1 cellular context compared by ENCODE assay signal in genomic region chr7:149310113-149310836, GRCh38.
A peak's percentile ranks its signal among the peaks of the same experiment; 100 is the strongest.
TF ChIP-seq lines count a peak whose summit lies in the region.

No MANE protein-coding gene starts in this region.

TF ChIP-seq in K562, 482 proteins besides CTCF, POLR2A, EP300 and RAD21 (continued from another document and continues in another):
- TF ChIP-seq ZBTB5 (IDR thresholded peaks at IDR 0.05) (no peak), ZNF143 (CRISPR knock-in tag; IDR thresholded peaks at IDR 0.05) (peak; percentile 78), BRD9 (IDR thresholded peaks at IDR 0.05; ENCODE audit: low read depth, partially characterized antibody) (peak; percentile 15), GABPB1 (CRISPR knock-in tag; IDR thresholded peaks at IDR 0.05) (0 out of 2 replicates have a peak, but pooled peaks have one; percentile 17), TEAD4 (IDR thresholded peaks at IDR 0.05; ENCODE audit: low read length) (peak; percentile 54), TEAD4 (CRISPR knock-in tag; IDR thresholded peaks at IDR 0.05; ENCODE audit: borderline replicate concordance) (no peak), RERE (CRISPR knock-in tag; IDR thresholded peaks at IDR 0.05; ENCODE audit: borderline replicate concordance) (no peak), ARNT (IDR thresholded peaks at IDR 0.05) (peak in 1 of 2 experiments; percentile 64; a peak in 1 of 4 replicates), TBL1XR1 (IDR thresholded peaks at IDR 0.05; ENCODE audit: low read length in 2 of 2) (0 out of 4 replicates have a peak, but pooled peaks of 1 of the 2 experiments have one; percentile 17), CBX3 (IDR thresholded peaks at IDR 0.05; ENCODE audit: borderline replicate concordance in 1 of 2, low read length in 2 of 2) (peak in 1 of 2 experiments; percentile 69; a peak in 2 of 3 replicates), RB1 (IDR thresholded peaks at IDR 0.05; ENCODE audit: low read depth) (0 out of 2 replicates have a peak, but pooled peaks have one; percentile 16), ZNF3 (CRISPR knock-in tag; IDR thresholded peaks at IDR 0.05) (no peak), NR2F6 (CRISPR knock-in tag; IDR thresholded peaks at IDR 0.05) (0 out of 2 replicates have a peak, but pooled peaks have one; percentile 53), HDAC3 (IDR thresholded peaks at IDR 0.05; ENCODE audit: borderline replicate concordance, partially characterized antibody) (peak; percentile 11), EHMT2 (IDR thresholded peaks at IDR 0.05) (peak; percentile 32; the same call in 1 of the 2 replicates), PURB (CRISPR knock-in tag; IDR thresholded peaks at IDR 0.05; ENCODE audit: low read depth) (no peak), CC2D1A (IDR thresholded peaks at IDR 0.05) (peak; percentile 68; the same call in 1 of the 2 replicates), POLR2H (tag; IDR thresholded peaks at IDR 0.05; ENCODE audit: low read depth) (peak; percentile 99), NR2C1 (IDR thresholded peaks at IDR 0.05) (peak; percentile 34; the same call in 1 of the 2 replicates), NR2C1 (tag; IDR thresholded peaks at IDR 0.05) (no peak), ZNF639 (CRISPR knock-in tag; conservative IDR thresholded peaks at IDR 0.05 in 1 of 2, IDR thresholded peaks at IDR 0.05 in 1 of 2) (no peak), ZNF609 (CRISPR knock-in tag; IDR thresholded peaks at IDR 0.05; ENCODE audit: borderline replicate concordance) (peak; percentile 66; the same call in 1 of the 2 replicates), E2F8 (IDR thresholded peaks at IDR 0.05; ENCODE audit: low read depth, partially characterized antibody) (peak; percentile 36), SMC3 (conservative IDR thresholded peaks at IDR 0.05; ENCODE audit: insufficient read depth, low read depth, low read length) (peak; percentile 83), PRPF4 (IDR thresholded peaks at IDR 0.05; ENCODE audit: insufficient read depth, low read depth, low read length, poor library complexity, severe bottlenecking) (no peak), MNT (conservative IDR thresholded peaks at IDR 0.05) (no peak), DEAF1 (CRISPR knock-in tag; IDR thresholded peaks at IDR 0.05) (peak; percentile 63; the same call in 1 of the 2 replicates), RFX5 (IDR thresholded peaks at IDR 0.05; ENCODE audit: low read depth, low read length) (no peak), ZNF583 (CRISPR knock-in tag; IDR thresholded peaks at IDR 0.05) (0 out of 2 replicates have a peak, but pooled peaks have one; percentile 33), PTBP1 (IDR thresholded peaks at IDR 0.05; ENCODE audit: low read depth, low read length) (no peak), HOXB6 (CRISPR knock-in tag; IDR thresholded peaks at IDR 0.05; ENCODE audit: borderline replicate concordance) (0 out of 2 replicates have a peak, but pooled peaks have one; percentile 36), ETV1 (tag; conservative IDR thresholded peaks at IDR 0.05; ENCODE audit: low read depth) (peak; percentile 23; the same call in 1 of the 2 replicates), ZNF384 (IDR thresholded peaks at IDR 0.05; ENCODE audit: low read depth, low read length) (peak; percentile 92), GATAD2B (IDR thresholded peaks at IDR 0.05; ENCODE audit: borderline replicate concordance) (0 out of 2 replicates have a peak, but pooled peaks have one; percentile 26), ZNF24 (IDR thresholded peaks at IDR 0.05) (peak; percentile 48; the same call in 1 of the 2 replicates), JUND (IDR thresholded peaks at IDR 0.05; ENCODE audit: borderline replicate concordance, low read depth, low read length) (no peak), JUND (tag; IDR thresholded peaks at IDR 0.05; ENCODE audit: borderline replicate concordance, low read depth, low read length) (0 out of 3 replicates have a peak, but pooled peaks have one; percentile 16), ELF1 (tag; IDR thresholded peaks at IDR 0.05) (peak; percentile 38; the same call in 1 of the 2 replicates), POLR3A (IDR thresholded peaks at IDR 0.05; ENCODE audit: borderline replicate concordance, extremely low read depth, insufficient read depth, insufficient read length) (peak; percentile 81), NBN (IDR thresholded peaks at IDR 0.05; ENCODE audit: low read depth) (peak; percentile 78), ZNF239 (CRISPR knock-in tag; IDR thresholded peaks at IDR 0.05) (0 out of 2 replicates have a peak, but pooled peaks have one; percentile 13), BDP1 (IDR thresholded peaks at IDR 0.05; ENCODE audit: insufficient read depth, insufficient read length) (peak; percentile 22)
